Comparison of ENCODE assay signal across 8 cellular contexts in genomic region chr16:2026461-2027023, GRCh38. TPM values are rescaled to one million over a fixed set of nuclear protein-coding genes. Genes with fewer than 3 reads are reported as not detected.
A peak's percentile ranks its signal among the peaks of the same experiment; 100 is the strongest.
DNase-seq lines count a peak whose midpoint lies in the region; ATAC-seq lines count a peak whose summit lies in the region.

NHERF2 (plus strand) TSS chr16:2026902; CDS start chr16:2027006, 104 bp downstream.

- no peaks in the 10 kb centered on the region for H3K36me3 Mint-ChIP-seq in activated CD4-positive, alpha-beta T cell treated with anti-CD3 and anti-CD28 coated beads for 36 hours (ENCODE audit: low read depth)
- H3K36me3 Mint-ChIP-seq in T-helper 17 cell (ENCODE audit: low read depth): no peaks in the 10 kb centered on the region

- peaks cover 15% of the 10 kb centered on the region for H3K27me3 Mint-ChIP-seq in activated CD4-positive, alpha-beta T cell treated with anti-CD3 and anti-CD28 coated beads for 36 hours
- H3K27me3 Mint-ChIP-seq in T-helper 17 cell: peaks cover 9% of the 10 kb centered on the region

- peak within 1 kb of the TSS; percentile 23 for H3K27ac ChIP-seq in epithelial cell of prostate
- H3K27ac ChIP-seq in muscle layer of colon (ENCODE audit: low read depth, low read length): peak within 1 kb of the TSS; percentile 61

- H3K4me1 Mint-ChIP-seq in activated CD4-positive, alpha-beta T cell treated with anti-CD3 and anti-CD28 coated beads for 36 hours: peaks cover 10% of the 10 kb centered on the region
- H3K4me1 Mint-ChIP-seq in T-helper 17 cell: peaks cover 10% of the 10 kb centered on the region

- H3K27me3 ChIP-seq in muscle layer of colon (ENCODE audit: control insufficient read depth in 1 of 2, insufficient read depth in 2 of 2, low read length in 2 of 2): peaks cover 3 to 6% of the 10 kb centered on the region in 2 donors

- DNase-seq in activated CD4-positive, alpha-beta T cell treated with anti-CD3 and anti-CD28 coated beads for 36 hours: peak; percentile 38
- no peak for DNase-seq in activated CD4-positive, alpha-beta T cell treated with anti-CD3 and anti-CD28 coated beads, Interleukin-2, amount 50 U/mL, for 1 hour
- peak in 2 of 3 donors; percentile 35 to 43 for DNase-seq in T-helper 17 cell
- DNase-seq in epithelial cell of prostate (ENCODE audit: low read depth, low spot score): no peak
- DNase-seq in DMS153 treated with DMSO at 0.1 percent for 48 hours (lab: John Stamatoyannopoulos, UW; ENCODE audit: unreplicated experiment): no peak

- ATAC-seq in activated CD4-positive, alpha-beta T cell treated with anti-CD3 and anti-CD28 coated beads for 36 hours: peak; percentile 2
- peak; percentile 33 for ATAC-seq in T-helper 17 cell
- no peak for ATAC-seq in GM18520 (IDR thresholded peaks at IDR 0.05; ENCODE audit: unreplicated experiment)
- ATAC-seq in GM18502 (IDR thresholded peaks at IDR 0.05; ENCODE audit: poor library complexity, unreplicated experiment): no peak

- peak within 1 kb of the TSS; percentile 49 for H3K4me3 Mint-ChIP-seq in activated CD4-positive, alpha-beta T cell treated with anti-CD3 and anti-CD28 coated beads for 36 hours
- peak within 1 kb of the TSS; percentile 73 for H3K4me3 Mint-ChIP-seq in T-helper 17 cell

- peaks cover 30% of the 10 kb centered on the region for H3K4me1 ChIP-seq in muscle layer of colon (ENCODE audit: insufficient read depth, low read length)

- H3K36me3 ChIP-seq in muscle layer of colon (ENCODE audit: insufficient read depth, low read length): no peaks in the 10 kb centered on the region

- peak within 1 kb of the TSS; percentile 54 to 57 for H3K4me3 ChIP-seq in muscle layer of colon (ENCODE audit: low read depth in 1 of 2, low read length in 2 of 2)

- no peaks in the 10 kb centered on the region for H3K9me3 Mint-ChIP-seq in activated CD4-positive, alpha-beta T cell treated with anti-CD3 and anti-CD28 coated beads for 36 hours (ENCODE audit: low read depth)

- intact Hi-C loops in activated CD4-positive, alpha-beta T cell treated with anti-CD3 and anti-CD28 coated beads for 36 hours (cut with DNase I, micrococcal nuclease): loop anchor here in 1 of 2 experiments (10.0 kb wide), 1 partner anchor 458 kb away; no protein-coding TSS in a partner anchor

- POLR2A ChIA-PET in activated CD4-positive, alpha-beta T cell treated with anti-CD3 and anti-CD28 coated beads for 36 hours (lab: Charles Lee): interaction anchor here (0.6 kb wide), 1 partner anchor 20 kb away, joined by 3 read pairs; no protein-coding TSS in a partner anchor

- CTCF ChIA-PET in activated CD4-positive, alpha-beta T cell treated with anti-CD3 and anti-CD28 coated beads for 36 hours (lab: Charles Lee): no interaction called here

- no peaks in the 10 kb centered on the region for H3K9me3 ChIP-seq in T-helper 17 cell (ENCODE audit: control insufficient read depth, low read length, poor library complexity, severe bottlenecking)
- H3K9me3 ChIP-seq in muscle layer of colon (ENCODE audit: low read length): no peaks in the 10 kb centered on the region

- no peak within 1 kb of the TSS for H3K9ac ChIP-seq in muscle layer of colon (ENCODE audit: low read length)

- no peak within 1 kb of the TSS for H3K27ac Mint-ChIP-seq in activated CD4-positive, alpha-beta T cell treated with anti-CD3 and anti-CD28 coated beads for 36 hours
- no peak within 1 kb of the TSS for H3K27ac Mint-ChIP-seq in T-helper 17 cell

RNA-seq across cellular contexts. Expression of gene NHERF2, which starts in this region (rescaled TPM):
- 1 to 10 TPM; 1.9 to 2.7 TPM for total RNA-seq in activated CD4-positive, alpha-beta T cell treated with anti-CD3 and anti-CD28 coated beads for 36 hours
- 1 to 10 TPM; 2.2 to 3.9 TPM for total RNA-seq in T-helper 17 cell

Comparison
In these comparisons a context has a peak if more than half of its experiments do, and no peak if none do; other contexts are left out.
1. DNase-seq: peak in activated CD4-positive, alpha-beta T cell treated with anti-CD3 and anti-CD28 coated beads for 36 hours (single experiment) and T-helper 17 cell (2 of 3); none in activated CD4-positive, alpha-beta T cell treated with anti-CD3 and anti-CD28 coated beads, Interleukin-2, amount 50 U/mL, for 1 hour (single experiment), epithelial cell of prostate (single experiment) and DMS153 treated with DMSO at 0.1 percent for 48 hours (single experiment).
2. ATAC-seq: peak in activated CD4-positive, alpha-beta T cell treated with anti-CD3 and anti-CD28 coated beads for 36 hours (single experiment) and T-helper 17 cell (single experiment); none in GM18520 (single experiment) and GM18502 (single experiment).